ENCODE assay signal across 8 cellular contexts in the genomic region with DNA sequence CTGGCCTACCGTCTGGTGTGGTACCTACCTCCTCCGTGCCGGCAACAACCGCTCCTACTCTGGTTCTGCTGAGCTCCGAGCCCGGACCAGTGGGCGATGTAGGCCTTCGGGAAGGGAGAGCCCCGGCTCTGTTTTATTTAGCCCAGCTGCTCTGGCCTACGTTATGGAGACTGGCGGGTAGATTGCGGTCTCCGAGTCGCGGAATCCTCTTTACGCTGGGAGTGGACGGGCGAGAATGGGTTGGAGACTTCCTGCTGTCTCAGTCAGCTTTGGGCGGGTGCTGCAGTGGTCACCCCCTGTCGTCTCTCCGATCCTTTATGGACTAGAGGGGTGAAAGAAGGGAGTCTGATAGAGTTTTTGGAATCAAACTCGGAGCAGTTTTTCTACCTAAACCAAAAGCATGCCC. TPM values are rescaled to one million over a fixed set of nuclear protein-coding genes. Genes with fewer than 3 reads are reported as not detected.
DNase-seq lines count a peak whose midpoint lies in the region; ATAC-seq, FAIRE-seq and TF ChIP-seq lines count a peak whose summit lies in the region.

No MANE protein-coding gene starts in this region.

- TF ChIP-seq CTCF in GM12878 (IDR thresholded peaks at IDR 0.05 in 2 of 3, conservative IDR thresholded peaks at IDR 0.05 in 1 of 3; ENCODE audit: control insufficient read depth in 2 of 3, extremely low read depth in 1 of 3, insufficient read depth in 1 of 3, low read depth in 3 of 3, low read length in 3 of 3) = no peak
- no peak for TF ChIP-seq CTCF in left lung (IDR thresholded peaks at IDR 0.05)
- no peak for TF ChIP-seq CTCF in thyroid gland (IDR thresholded peaks at IDR 0.05)

- CTCF ChIA-PET in GM12878 (lab: Yijun Ruan, JAX) = no interaction called here

- no peak for FAIRE-seq in GM12878 (lab: Jason Lieb, UNC)

- H2AFZ ChIP-seq in GM12878 (ENCODE audit: control insufficient read depth, low read depth, low read length) = peak overlapping the region; percentile 100

- SMC1A ChIA-PET in GM12878 (lab: Charles Lee; ENCODE audit: uncharacterized antibody, unreplicated experiment) = interaction anchor here (1.5 to 2.2 kb wide), 2 partner anchors 12 to 21 kb away, joined by 5 to 6 read pairs; no protein-coding TSS in a partner anchor

- peak overlapping the region; percentile 97; the same call in 1 of the 2 replicates for H3K4me2 ChIP-seq in GM12878 (ENCODE audit: control insufficient read depth, insufficient read depth)

- no peaks in the 10 kb centered on the region for H3K27me3 ChIP-seq in GM12878 (replicated peaks in 1 of 2; ENCODE audit: control insufficient read depth in 2 of 2, insufficient read depth in 2 of 2, low read length in 1 of 2)
- H3K27me3 ChIP-seq in left lung = no peaks in the 10 kb centered on the region
- no peaks in the 10 kb centered on the region for H3K27me3 ChIP-seq in thyroid gland

- WGBS in GM12878 (ENCODE audit: insufficient coverage, insufficient replicate concordance, low lambda C conversion rate, missing lambda C conversion rate) = under 1% methylated on average over 22 of the region's 22 CpGs
- WGBS in thyroid gland, 2 donors = 0 to 1% methylated on average over 5 to 19 of the region's 22 CpGs

- no peak for TF ChIP-seq RAD21 in GM12878 (IDR thresholded peaks at IDR 0.05; ENCODE audit: insufficient read depth, low read depth, low read length)

- H3K36me3 ChIP-seq in ES-I3 (ENCODE audit: insufficient read depth, low read length) = no peaks in the 10 kb centered on the region
- peaks cover 0 to 8% of the 10 kb centered on the region in 2 experiments; a peak in 1 of 4 replicates for H3K36me3 ChIP-seq in GM12878 (ENCODE audit: control insufficient read depth in 2 of 2, insufficient read depth in 2 of 2, low read length in 1 of 2)
- H3K36me3 ChIP-seq in left lung = peaks cover 0 to 6% of the 10 kb centered on the region in 2 donors
- H3K36me3 ChIP-seq in thyroid gland = peaks cover 0 to 6% of the 10 kb centered on the region in 2 donors

- H3K27ac ChIP-seq in GM12878 (ENCODE audit: control insufficient read depth, insufficient read depth) (peak overlapping the region; percentile 100), left lung (peak overlapping the region; percentile 98 to 99), thyroid gland (peak overlapping the region; percentile 90 to 100 (median 98))

- in situ Hi-C loops in GM12878 (cut with MboI) = loop anchor here (5.0 kb wide), 1 partner anchor 128 kb away; no protein-coding TSS in a partner anchor

- BruUV-seq in GM12878 (replicated peaks; lab: Mats Ljungman, UMichigan) = no TSS peak

- peaks cover 5% of the 10 kb centered on the region; the same call in 1 of the 2 replicates for H4K20me1 ChIP-seq in GM12878 (ENCODE audit: control insufficient read depth, insufficient read depth)

- DNase-seq in HuH-7.5 (ENCODE audit: low spot score) (peak; percentile 19), GM12878 (ENCODE audit: low read depth, low spot score) (no peak), left lung (no peak), thyroid gland (no peak), retina (no peak), midbrain (lab: John Stamatoyannopoulos, UW) (no peak)

- H3K4me1 ChIP-seq in ES-I3 (ENCODE audit: insufficient read depth, low read length) = peaks cover 5% of the 10 kb centered on the region; the same call in 1 of the 2 replicates
- peaks cover 8% of the 10 kb centered on the region for H3K4me1 ChIP-seq in GM12878 (ENCODE audit: control insufficient read depth, insufficient read depth, low read length)
- H3K4me1 ChIP-seq in left lung = peaks cover 17 to 52% of the 10 kb centered on the region in 2 donors
- H3K4me1 ChIP-seq in thyroid gland = peaks cover 30 to 39% of the 10 kb centered on the region in 2 donors

- intact Hi-C loops in GM12878 (cut with micrococcal nuclease; ENCODE audit: unreplicated experiment) (loop anchor here (10.0 kb wide), 1 partner anchor 400 kb away; no protein-coding TSS in a partner anchor), left lung (cut with DNase I) (loop anchor here in 1 of 2 donors (10.0 kb wide), 1 partner anchor 130 kb away; no protein-coding TSS in a partner anchor), thyroid gland (cut with DNase I) (loop anchor here (10.0 kb wide), 1 partner anchor 130 kb away; no protein-coding TSS in a partner anchor)

- TF ChIP-seq POLR2A in GM12878 (IDR thresholded peaks at IDR 0.05; ENCODE audit: low read depth, low read length) (no peak), thyroid gland (IDR thresholded peaks at IDR 0.05) (no peak)

- POLR2A ChIA-PET in GM12878 (lab: Charles Lee) = no interaction called here

- H3K79me2 ChIP-seq in GM12878 (ENCODE audit: control insufficient read depth, insufficient read depth, low read length) = peaks cover 54% of the 10 kb centered on the region

- RAD21 ChIA-PET in GM12878 (lab: Charles Lee; ENCODE audit: unreplicated experiment) = interaction anchor here (2.7 kb wide), 1 partner anchor 576 kb away, joined by 11 read pairs; the partner anchor contains the start of gene HBP1

- peak; percentile 32 for ATAC-seq in GM21529 (IDR thresholded peaks at IDR 0.05; ENCODE audit: unreplicated experiment)
- ATAC-seq in GM12878 = peak; percentile 61
- ATAC-seq in left lung = peak; percentile 56

- TF ChIP-seq EP300 in GM12878 (IDR thresholded peaks at IDR 0.05; ENCODE audit: borderline replicate concordance in 1 of 2, control insufficient read depth in 1 of 2, low read depth in 2 of 2, low read length in 2 of 2) = no peak

- H3K9me3 ChIP-seq in ES-I3 (ENCODE audit: control insufficient read depth, insufficient read depth, low read length) (no peaks in the 10 kb centered on the region), GM12878 (replicated peaks; ENCODE audit: control insufficient read depth, insufficient read depth, low read length) (no peaks in the 10 kb centered on the region), left lung (no peaks in the 10 kb centered on the region), thyroid gland (no peaks in the 10 kb centered on the region)

- H3K9ac ChIP-seq in ES-I3 (ENCODE audit: low read depth, low read length) = peak overlapping the region; percentile 91
- H3K9ac ChIP-seq in GM12878 (ENCODE audit: control insufficient read depth, insufficient read depth, low read length) = peak overlapping the region; percentile 98

- H3K4me3 ChIP-seq in GM12878 (peak overlapping the region; percentile 87), left lung (peak overlapping the region; percentile 88 to 97), thyroid gland (replicated peaks in 1 of 3) (peak overlapping the region; percentile 72 to 95 (median 85))

TF ChIP-seq in GM12878, 131 proteins besides CTCF, POLR2A, EP300 and RAD21 (continues in another document):
- TF ChIP-seq SPI1 (IDR thresholded peaks at IDR 0.05; ENCODE audit: borderline replicate concordance, insufficient read depth, low read depth, low read length) = no peak
- TF ChIP-seq PML (IDR thresholded peaks at IDR 0.05; ENCODE audit: low read length) = peak; percentile 68; the same call in 1 of the 2 replicates
- no peak for TF ChIP-seq EED (IDR thresholded peaks at IDR 0.05; ENCODE audit: low read depth)
- TF ChIP-seq SIN3A (IDR thresholded peaks at IDR 0.05; ENCODE audit: low read depth, low read length) = peak; percentile 83
- TF ChIP-seq SMC3 (IDR thresholded peaks at IDR 0.05; ENCODE audit: borderline replicate concordance, low read length) = no peak

RNA-seq across cellular contexts. Expression of gene CBLL1, which starts 0.4 kb away (rescaled TPM):
- 50.7 and 56.8 TPM in 2 replicates for total RNA-seq in GM12878 (2013; cell fraction: nucleolus; rRNA removed)
- total RNA-seq in GM12878 (2014; rRNA removed) (16.4 and 20.3 TPM in 2 replicates), GM12878 (2014; rRNA removed; fragmentation: Illumina TruSeq; extraction: Trizol) (32.4 and 32.9 TPM in 2 replicates), GM12878 (2021) (26.2 and 28.3 TPM in 2 replicates), left lung (10 to 100 TPM; 17.2 to 21.5 TPM), thyroid gland (10 to 100 TPM; 27.0 to 41.6 (median 33.5) TPM)
- polyA plus RNA-seq in GM12878 (2011; ENCODE audit: low read depth) = 16.1 TPM
- polyA plus RNA-seq in GM12878 (2011; rRNA removed) (10.1 and 18.5 TPM in 2 replicates), GM12878 (2014; fragmentation: Illumina TruSeq; extraction: Trizol) (32.7 and 42.8 TPM in 2 replicates), GM12878 (2014; fragmentation: Nextera tagmentation; extraction: Ambion mirVana) (1 to 10 TPM; 8.6 to 9.3 TPM), GM12878 (2014; rRNA removed) (7.2 and 9.8 TPM in 2 replicates), GM12878 (2016; fragmentation: Nextera tagmentation; extraction: Ambion mirVana) (10 to 100 TPM; 32.9 to 40.1 TPM)
- polyA plus RNA-seq in GM12878 (2011; cell fraction: cytosol; rRNA removed) = 12.1 and 15.8 TPM in 2 replicates
- 25.3 and 25.4 TPM in 2 replicates for polyA plus RNA-seq in GM12878 (2011; cell fraction: nucleus; rRNA removed)
- polyA plus RNA-seq in GM12878 (2012) = 18.4 and 23.5 TPM in 2 replicates
- polyA minus RNA-seq in GM12878 (2011; rRNA and poly(A)+ RNA removed) = 20.0 and 26.3 TPM in 2 replicates
- polyA minus RNA-seq in GM12878 (2011; cell fraction: cytosol; rRNA and poly(A)+ RNA removed) = 11.6 and 15.1 TPM in 2 replicates
- polyA minus RNA-seq in GM12878 (2011; cell fraction: nucleus; rRNA and poly(A)+ RNA removed) = 35.1 and 59.4 TPM in 2 replicates

RNA-seq across cellular contexts. Expression of gene SLC26A3, which starts 58.7 kb away (rescaled TPM):
- not detected in 2 replicates for total RNA-seq in GM12878 (2013; cell fraction: nucleolus; rRNA removed)
- total RNA-seq in GM12878 (2014; rRNA removed) (not detected in 2 replicates), GM12878 (2014; rRNA removed; fragmentation: Illumina TruSeq; extraction: Trizol) (not detected in 2 replicates), GM12878 (2021) (0.46 and 0.53 TPM in 2 replicates), left lung (not detected), thyroid gland (under 1 TPM in 1 of 4 donors, not detected in 3; 0.45 TPM)
- not detected for polyA plus RNA-seq in GM12878 (2011; ENCODE audit: low read depth)
- polyA plus RNA-seq in GM12878 (2011; rRNA removed) (not detected in 2 replicates), GM12878 (2014; fragmentation: Illumina TruSeq; extraction: Trizol) (not detected in 2 replicates), GM12878 (2014; fragmentation: Nextera tagmentation; extraction: Ambion mirVana) (not detected), GM12878 (2014; rRNA removed) (not detected in 2 replicates), GM12878 (2016; fragmentation: Nextera tagmentation; extraction: Ambion mirVana) (not detected)
- not detected in 2 replicates for polyA plus RNA-seq in GM12878 (2011; cell fraction: cytosol; rRNA removed)
- not detected in 2 replicates for polyA plus RNA-seq in GM12878 (2011; cell fraction: nucleus; rRNA removed)
- not detected in 2 replicates for polyA plus RNA-seq in GM12878 (2012)
- not detected in 2 replicates for polyA minus RNA-seq in GM12878 (2011; rRNA and poly(A)+ RNA removed)
- not detected in 2 replicates for polyA minus RNA-seq in GM12878 (2011; cell fraction: cytosol; rRNA and poly(A)+ RNA removed)
- polyA minus RNA-seq in GM12878 (2011; cell fraction: nucleus; rRNA and poly(A)+ RNA removed) = not detected in 2 replicates
